In the genomic region with DNA sequence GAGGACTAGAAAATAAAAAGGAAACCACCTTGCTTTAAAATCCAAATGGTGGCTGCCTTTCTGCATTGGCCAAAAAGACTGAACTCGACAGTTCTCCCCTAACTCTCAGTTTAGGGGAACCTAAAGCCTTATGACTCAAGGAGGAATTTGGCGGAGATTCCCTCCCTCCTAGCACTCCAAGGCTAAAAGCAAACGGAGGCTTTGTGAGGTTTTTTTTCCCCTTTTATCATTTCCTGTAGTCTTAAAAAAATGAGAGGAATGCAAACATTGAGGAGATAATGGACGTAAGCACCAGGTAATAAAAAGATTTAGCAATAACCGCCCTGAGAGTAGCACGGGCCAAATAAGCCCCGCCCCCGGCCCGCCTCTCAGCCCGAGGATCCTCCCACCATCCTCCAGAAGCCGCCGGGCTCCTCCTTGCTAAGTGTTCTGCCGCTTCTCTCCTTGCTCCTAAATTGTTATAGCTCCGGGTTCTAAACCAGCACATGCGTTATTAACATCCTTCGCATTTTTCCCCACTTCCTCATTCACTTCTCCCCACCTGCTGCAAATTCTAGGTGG, we compare ENCODE assay signal across 8 cellular contexts. TPM values are rescaled to one million over a fixed set of nuclear protein-coding genes. Genes with fewer than 3 reads are reported as not detected.
A peak's percentile ranks its signal among the peaks of the same experiment; 100 is the strongest.
DNase-seq lines count a peak whose midpoint lies in the region; ATAC-seq and TF ChIP-seq lines count a peak whose summit lies in the region.

No MANE protein-coding gene starts in this region.

- H3K36me3 ChIP-seq in muscle layer of duodenum (ENCODE audit: control insufficient read depth in 1 of 2, insufficient read depth in 2 of 2, low read length in 2 of 2) = no peaks in the 10 kb centered on the region

- peak; percentile 39 for ATAC-seq in activated CD8-positive, alpha-beta memory T cell treated with anti-CD3 and anti-CD28 coated beads, Interleukin-2, amount 10 ng/mL, durations not matched to agents 7 days and 5 days
- peak; percentile 50 for ATAC-seq in stimulated activated effector memory CD8-positive, alpha-beta T cell treated with anti-CD3 and anti-CD28 coated beads, Interleukin-12 subunit alpha, Interleukin-12 subunit beta, amount 100 ng/mL, for 72 hours
- no peak for ATAC-seq in GM21360 (IDR thresholded peaks at IDR 0.05; ENCODE audit: unreplicated experiment)

- H3K27ac Mint-ChIP-seq in activated CD8-positive, alpha-beta memory T cell treated with anti-CD3 and anti-CD28 coated beads, Interleukin-2, amount 10 ng/mL, durations not matched to agents 7 days and 5 days = peak overlapping the region; percentile 27
- H3K27ac Mint-ChIP-seq in endothelial cell (ENCODE audit: unreplicated experiment) = no peak overlapping the region
- no peak overlapping the region for H3K27ac Mint-ChIP-seq in stimulated activated effector memory CD8-positive, alpha-beta T cell treated with anti-CD3 and anti-CD28 coated beads, Interleukin-12 subunit alpha, Interleukin-12 subunit beta, amount 100 ng/mL, for 72 hours

- no peaks in the 10 kb centered on the region for H3K36me3 Mint-ChIP-seq in activated CD8-positive, alpha-beta memory T cell treated with anti-CD3 and anti-CD28 coated beads, Interleukin-2, amount 10 ng/mL, durations not matched to agents 7 days and 5 days
- H3K36me3 Mint-ChIP-seq in endothelial cell (ENCODE audit: low read depth, unreplicated experiment) = no peaks in the 10 kb centered on the region
- H3K36me3 Mint-ChIP-seq in stimulated activated effector memory CD8-positive, alpha-beta T cell treated with anti-CD3 and anti-CD28 coated beads, Interleukin-12 subunit alpha, Interleukin-12 subunit beta, amount 100 ng/mL, for 72 hours = peaks cover 6% of the 10 kb centered on the region

- H3K27me3 Mint-ChIP-seq in activated CD8-positive, alpha-beta memory T cell treated with anti-CD3 and anti-CD28 coated beads, Interleukin-2, amount 10 ng/mL, durations not matched to agents 7 days and 5 days = peaks cover 39% of the 10 kb centered on the region
- no peaks in the 10 kb centered on the region for H3K27me3 Mint-ChIP-seq in endothelial cell (ENCODE audit: unreplicated experiment)

- H3K27me3 ChIP-seq in muscle layer of duodenum (ENCODE audit: low read depth, low read length) = no peaks in the 10 kb centered on the region

- no peaks in the 10 kb centered on the region for H3K9me3 Mint-ChIP-seq in activated CD8-positive, alpha-beta memory T cell treated with anti-CD3 and anti-CD28 coated beads, Interleukin-2, amount 10 ng/mL, durations not matched to agents 7 days and 5 days (ENCODE audit: low read depth)
- H3K9me3 Mint-ChIP-seq in endothelial cell (ENCODE audit: unreplicated experiment) = no peaks in the 10 kb centered on the region
- no peaks in the 10 kb centered on the region for H3K9me3 Mint-ChIP-seq in stimulated activated effector memory CD8-positive, alpha-beta T cell treated with anti-CD3 and anti-CD28 coated beads, Interleukin-12 subunit alpha, Interleukin-12 subunit beta, amount 100 ng/mL, for 72 hours

- H3K4me1 ChIP-seq in muscle layer of duodenum (ENCODE audit: control insufficient read depth in 1 of 2, insufficient read depth in 2 of 2, low read length in 2 of 2) = peaks cover 0 to 27% of the 10 kb centered on the region in 2 donors

- no peaks in the 10 kb centered on the region for H3K9me3 ChIP-seq in muscle layer of duodenum (ENCODE audit: control insufficient read depth in 1 of 2, low read length in 2 of 2)

- DNase-seq in NCI-H2081 (lab: John Stamatoyannopoulos, UW) = peak; percentile 30 to 41
- no peak for DNase-seq in NCI-H2081 treated with DMSO at 0.1 percent for 48 hours (lab: John Stamatoyannopoulos, UW)
- DNase-seq in NCI-H69 (lab: John Stamatoyannopoulos, UW) = peak; percentile 53
- peak; percentile 78 for DNase-seq in activated CD8-positive, alpha-beta memory T cell treated with anti-CD3 and anti-CD28 coated beads, Interleukin-2, amount 10 ng/mL, durations not matched to agents 7 days and 5 days
- DNase-seq in endothelial cell (ENCODE audit: low spot score) = peak; percentile 56
- no peak for DNase-seq in stimulated activated effector memory CD8-positive, alpha-beta T cell treated with anti-CD3 and anti-CD28 coated beads, Interleukin-12 subunit alpha, Interleukin-12 subunit beta, amount 100 ng/mL, for 72 hours (ENCODE audit: low spot score in 2 of 2)

- no peak overlapping the region for H3K27ac ChIP-seq in muscle layer of duodenum (ENCODE audit: low read length)

- peak overlapping the region; percentile 44 for H3K4me3 Mint-ChIP-seq in activated CD8-positive, alpha-beta memory T cell treated with anti-CD3 and anti-CD28 coated beads, Interleukin-2, amount 10 ng/mL, durations not matched to agents 7 days and 5 days
- H3K4me3 Mint-ChIP-seq in endothelial cell (ENCODE audit: unreplicated experiment) = peak overlapping the region; percentile 49
- peak overlapping the region; percentile 55 for H3K4me3 Mint-ChIP-seq in stimulated activated effector memory CD8-positive, alpha-beta T cell treated with anti-CD3 and anti-CD28 coated beads, Interleukin-12 subunit alpha, Interleukin-12 subunit beta, amount 100 ng/mL, for 72 hours

- peak overlapping the region; percentile 3 to 40 for H3K4me3 ChIP-seq in muscle layer of duodenum (ENCODE audit: low read depth in 1 of 2, low read length in 2 of 2)

- peaks cover 32% of the 10 kb centered on the region for H3K4me1 Mint-ChIP-seq in activated CD8-positive, alpha-beta memory T cell treated with anti-CD3 and anti-CD28 coated beads, Interleukin-2, amount 10 ng/mL, durations not matched to agents 7 days and 5 days
- peaks cover 32% of the 10 kb centered on the region for H3K4me1 Mint-ChIP-seq in endothelial cell (ENCODE audit: unreplicated experiment)
- H3K4me1 Mint-ChIP-seq in stimulated activated effector memory CD8-positive, alpha-beta T cell treated with anti-CD3 and anti-CD28 coated beads, Interleukin-12 subunit alpha, Interleukin-12 subunit beta, amount 100 ng/mL, for 72 hours = peaks cover 41% of the 10 kb centered on the region

- TF ChIP-seq CTCF in endothelial cell (IDR thresholded peaks at IDR 0.05; ENCODE audit: unreplicated experiment) = no peak

- CTCF ChIA-PET in activated CD8-positive, alpha-beta memory T cell treated with anti-CD3 and anti-CD28 coated beads, Interleukin-2, amount 10 ng/mL, durations not matched to agents 7 days and 5 days (lab: Charles Lee) = interaction anchor here (1.0 to 4.8 kb wide), 6 partner anchors 7 to 231 kb away, joined by 3 to 29 read pairs (median 4); a partner anchor contains a TSS

RNA-seq across cellular contexts. Expression of a gene that starts 5.8 kb away (rescaled TPM):
- under 1 TPM in 1 of 2 experiments, not detected in 1; 0.47 TPM for total RNA-seq in activated CD8-positive, alpha-beta memory T cell treated with anti-CD3 and anti-CD28 coated beads, Interleukin-2, amount 10 ng/mL, durations not matched to agents 7 days and 5 days
- 15.4 TPM for total RNA-seq in endothelial cell (ENCODE audit: unreplicated experiment)

Comparison
In these comparisons a context has a peak if more than half of its experiments do, and no peak if none do; other contexts are left out.
1. DNase-seq: peak in NCI-H2081 (2 of 2), NCI-H69 (single experiment), activated CD8-positive, alpha-beta memory T cell treated with anti-CD3 and anti-CD28 coated beads, Interleukin-2, amount 10 ng/mL, durations not matched to agents 7 days and 5 days (single experiment) and endothelial cell (single experiment); none in NCI-H2081 treated with DMSO at 0.1 percent for 48 hours (single experiment) and stimulated activated effector memory CD8-positive, alpha-beta T cell treated with anti-CD3 and anti-CD28 coated beads, Interleukin-12 subunit alpha, Interleukin-12 subunit beta, amount 100 ng/mL, for 72 hours (0 of 2).
2. RNA of a gene that starts 5.8 kb away (total RNA-seq): 15.4 TPM in endothelial cell (single experiment); 0.47 TPM in activated CD8-positive, alpha-beta memory T cell treated with anti-CD3 and anti-CD28 coated beads, Interleukin-2, amount 10 ng/mL, durations not matched to agents 7 days and 5 days; every median in the first group is over 10 times any median in the second.
3. Peak in every context shown above with its lines, with median percentiles within 50 percentile points of each other: H3K4me3 Mint-ChIP-seq.